In the genomic region with DNA sequence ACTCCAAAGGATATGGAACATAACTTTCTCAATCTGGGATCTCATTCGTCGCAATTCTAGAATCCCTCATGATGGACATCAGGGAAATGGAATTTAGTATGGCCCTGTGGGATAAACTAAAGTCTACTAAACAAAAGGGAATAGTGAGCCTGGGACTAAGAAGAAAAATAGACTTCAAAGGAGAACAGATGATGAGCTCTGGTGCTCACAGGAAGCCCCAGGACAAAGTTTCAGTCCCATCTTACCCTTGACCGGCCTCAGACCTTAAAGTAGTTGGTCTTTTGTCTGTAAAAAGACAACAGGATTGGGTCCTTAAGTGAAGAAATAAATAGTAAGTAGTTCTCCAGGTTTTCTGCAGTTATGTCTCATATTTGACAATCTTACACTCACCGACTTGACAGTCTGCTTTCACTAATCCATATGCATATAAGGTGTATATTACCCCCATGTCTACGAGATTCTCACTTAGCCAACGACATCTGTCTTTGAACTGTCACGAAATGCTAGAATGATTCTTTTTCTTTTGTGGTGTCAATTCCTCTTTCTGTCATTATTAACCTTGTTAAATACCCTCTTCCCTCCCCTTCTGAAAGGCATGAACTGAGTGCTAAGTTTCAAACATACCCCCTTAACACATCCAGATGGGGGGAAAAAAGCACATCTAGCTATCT, we compare ENCODE assay signal across 13 cellular contexts. TPM values are rescaled to one million over a fixed set of nuclear protein-coding genes. Genes with fewer than 3 reads are reported as not detected.
A peak's percentile ranks its signal among the peaks of the same experiment; 100 is the strongest.
DNase-seq lines count a peak whose midpoint lies in the region; ATAC-seq and TF ChIP-seq lines count a peak whose summit lies in the region.
"Had no signal": no experiment of that assay in that cellular context is flagged by ENCODE, and none has a peak within 500 bp of the region (broad histone marks: within the 10 kb centered on the region; RNA-seq: fewer than 3 reads in every experiment).

No MANE protein-coding gene starts in this region.

- H2AFZ ChIP-seq in OCI-LY3 (ENCODE audit: low read depth, low read length), result no peak overlapping the region

- H4K20me1 ChIP-seq in OCI-LY3 (ENCODE audit: insufficient read depth, low read length), result no peaks in the 10 kb centered on the region

- H3K27ac Mint-ChIP-seq in T-helper 2 cell treated with Interferon-gamma antibody and Interleukin-4, amounts not matched to agents 5 μg/mL and 100 μg/mL, for 36 hours, result no peak overlapping the region
- H3K27ac Mint-ChIP-seq in MCF 10A (ENCODE audit: low read depth, unreplicated experiment), result no peak overlapping the region
- H3K27ac Mint-ChIP-seq: activated T-helper 2 cell treated with anti-CD3 and anti-CD28 coated beads, Interferon-gamma antibody, Interleukin-2, Interleukin-4, amounts not matched to agents 10 μg/mL and 5 μg/mL and 100 μg/mL, durations not matched to agents 14 hours and 24 hours and 36 hours; CD4-positive, CD25-positive, alpha-beta regulatory T cell had no signal

- H3K9ac ChIP-seq in OCI-LY3 (ENCODE audit: low read length), result peak overlapping the region; percentile 96

- H3K27me3 ChIP-seq in OCI-LY3 (ENCODE audit: low read depth, low read length), result no peaks in the 10 kb centered on the region
- H3K27me3 ChIP-seq: right lobe of liver had no signal

- POLR2A ChIA-PET in MCF 10A (lab: Yijun Ruan, JAX), result no interaction called here

- peaks cover 3% of the 10 kb centered on the region for H3K36me3 Mint-ChIP-seq in T-helper 2 cell treated with Interferon-gamma antibody and Interleukin-4, amounts not matched to agents 5 μg/mL and 100 μg/mL, for 36 hours (ENCODE audit: low read depth)
- no peaks in the 10 kb centered on the region for H3K36me3 Mint-ChIP-seq in MCF 10A (ENCODE audit: insufficient read depth, unreplicated experiment)
- H3K36me3 Mint-ChIP-seq: CD4-positive, CD25-positive, alpha-beta regulatory T cell had no signal

- peak overlapping the region; percentile 64 for H3K4me3 ChIP-seq in OCI-LY3 (ENCODE audit: low read length)
- H3K4me3 ChIP-seq: right lobe of liver had no signal

- no TSS peak for BruUV-seq in MCF 10A (replicated peaks; lab: Mats Ljungman, UMichigan)

- peaks cover 8% of the 10 kb centered on the region for H3K36me3 ChIP-seq in OCI-LY3 (replicated peaks; ENCODE audit: low read depth, low read length)
- H3K36me3 ChIP-seq: right lobe of liver had no signal

- ATAC-seq in GM18519 (IDR thresholded peaks at IDR 0.05; ENCODE audit: low FRiP score, unreplicated experiment) (peak; percentile 58), HG02970 (IDR thresholded peaks at IDR 0.05; ENCODE audit: low FRiP score, unreplicated experiment) (peak; percentile 43)

- no peak for TF ChIP-seq CTCF in GM20000 (IDR thresholded peaks at IDR 0.05; ENCODE audit: extremely low read depth, missing control alignments)
- no peak for TF ChIP-seq CTCF in OCI-LY3 (IDR thresholded peaks at IDR 0.05; ENCODE audit: low read depth, low read length)
- TF ChIP-seq CTCF in MCF 10A (IDR thresholded peaks at IDR 0.05; ENCODE audit: unreplicated experiment), result no peak

- peaks cover 20% of the 10 kb centered on the region for H3K4me1 Mint-ChIP-seq in T-helper 2 cell treated with Interferon-gamma antibody and Interleukin-4, amounts not matched to agents 5 μg/mL and 100 μg/mL, for 36 hours (ENCODE audit: low read depth)
- H3K4me1 Mint-ChIP-seq in MCF 10A (ENCODE audit: insufficient read depth, unreplicated experiment), result no peaks in the 10 kb centered on the region

- peaks cover 31% of the 10 kb centered on the region for H3K79me2 ChIP-seq in OCI-LY3 (ENCODE audit: low read length)

- peaks cover 85% of the 10 kb centered on the region for H3K4me1 ChIP-seq in OCI-LY3 (ENCODE audit: low read length)
- H3K4me1 ChIP-seq: right lobe of liver had no signal

- no peaks in the 10 kb centered on the region for H3K9me3 Mint-ChIP-seq in T-helper 2 cell treated with Interferon-gamma antibody and Interleukin-4, amounts not matched to agents 5 μg/mL and 100 μg/mL, for 36 hours
- no peaks in the 10 kb centered on the region for H3K9me3 Mint-ChIP-seq in MCF 10A (ENCODE audit: unreplicated experiment)
- H3K9me3 Mint-ChIP-seq: activated T-helper 2 cell treated with anti-CD3 and anti-CD28 coated beads, Interferon-gamma antibody, Interleukin-2, Interleukin-4, amounts not matched to agents 10 μg/mL and 5 μg/mL and 100 μg/mL, durations not matched to agents 14 hours and 24 hours and 36 hours; CD4-positive, CD25-positive, alpha-beta regulatory T cell had no signal

- H3K9me3 ChIP-seq in OCI-LY3 (ENCODE audit: insufficient read depth, low read length), result no peaks in the 10 kb centered on the region
- H3K9me3 ChIP-seq: right lobe of liver had no signal

- DNase-seq in GM20000 (ENCODE audit: low spot score) (peak; percentile 41), kidney glomerular epithelial cell (lab: John Stamatoyannopoulos, UW) (no peak), NCI-H2171 treated with DMSO at 0.1 percent for 48 hours (lab: John Stamatoyannopoulos, UW) (no peak), MCF 10A (ENCODE audit: unreplicated experiment) (no peak)
- DNase-seq in T-helper 2 cell treated with Interferon-gamma antibody and Interleukin-4, amounts not matched to agents 5 μg/mL and 100 μg/mL, for 36 hours (ENCODE audit: low spot score), result no peak
- DNase-seq: CD4-positive, CD25-positive, alpha-beta regulatory T cell; right lobe of liver had no signal

- H3K27me3 Mint-ChIP-seq in T-helper 2 cell treated with Interferon-gamma antibody and Interleukin-4, amounts not matched to agents 5 μg/mL and 100 μg/mL, for 36 hours (ENCODE audit: low read depth), result peaks cover 17% of the 10 kb centered on the region
- peaks cover 58% of the 10 kb centered on the region for H3K27me3 Mint-ChIP-seq in MCF 10A (ENCODE audit: insufficient read depth, unreplicated experiment)
- H3K27me3 Mint-ChIP-seq: CD4-positive, CD25-positive, alpha-beta regulatory T cell had no signal

- peak overlapping the region; percentile 99 for H3K27ac ChIP-seq in OCI-LY3 (ENCODE audit: low read length)
- H3K27ac ChIP-seq: right lobe of liver, RWPE1, VCaP had no signal

- peak overlapping the region; percentile 90 for H3K4me2 ChIP-seq in OCI-LY3 (ENCODE audit: low read length)

- H3K4me3 Mint-ChIP-seq in T-helper 2 cell treated with Interferon-gamma antibody and Interleukin-4, amounts not matched to agents 5 μg/mL and 100 μg/mL, for 36 hours, result no peak overlapping the region
- H3K4me3 Mint-ChIP-seq in MCF 10A (ENCODE audit: unreplicated experiment), result no peak overlapping the region
- H3K4me3 Mint-ChIP-seq: CD4-positive, CD25-positive, alpha-beta regulatory T cell had no signal

- CTCF ChIA-PET in MCF 10A (lab: Yijun Ruan, JAX), result no interaction called here

- intact Hi-C loops in MCF 10A (cut with micrococcal nuclease), result no loop called here

RNA-seq across cellular contexts. Expression of a gene that starts 10.9 kb away (rescaled TPM):
- not detected in 2 replicates for total RNA-seq in MCF 10A (2022)
